Comparison of ENCODE assay signal across 17 cellular contexts in the genomic region with DNA sequence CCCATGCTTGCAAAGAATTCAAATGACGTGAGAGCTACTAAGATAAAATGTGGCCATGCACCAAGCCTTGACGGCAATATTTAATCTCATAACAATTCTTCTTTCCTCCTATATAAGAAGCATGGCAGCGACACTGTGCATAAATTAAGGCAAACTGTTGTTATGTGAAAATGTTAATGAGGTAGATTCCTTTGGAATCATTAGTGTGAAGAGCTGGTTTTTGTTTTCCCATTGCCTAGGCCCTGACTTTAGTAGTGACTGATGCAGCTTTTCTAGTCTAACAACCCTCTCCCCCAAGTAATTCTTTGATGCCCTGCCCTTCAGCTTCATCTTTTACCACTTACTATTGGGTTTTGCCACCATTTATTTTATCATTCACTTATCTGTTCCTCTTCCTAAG. TPM values are rescaled to one million over a fixed set of nuclear protein-coding genes. Genes with fewer than 3 reads are reported as not detected.
DNase-seq lines count a peak whose midpoint lies in the region; ATAC-seq and TF ChIP-seq lines count a peak whose summit lies in the region.
"Had no signal": no experiment of that assay in that cellular context is flagged by ENCODE, and none has a peak within 500 bp of the region (broad histone marks: within the 10 kb centered on the region; RNA-seq: fewer than 3 reads in every experiment).

No MANE protein-coding gene starts in this region.

- no peak overlapping the region for H3K4me3 ChIP-seq in CD4-positive, CD25-positive, alpha-beta regulatory T cell (ENCODE audit: low read depth, low read length)
- H3K4me3 ChIP-seq in iPS-20b (ENCODE audit: low read length), result peak overlapping the region; percentile 41; the same call in 1 of the 2 replicates
- H3K4me3 ChIP-seq: K562 had no signal

- TF ChIP-seq CTCF in WTC11 (IDR thresholded peaks at IDR 0.05), result no peak

- no peaks in the 10 kb centered on the region for H3K27me3 Mint-ChIP-seq in CD4-positive, CD25-positive, alpha-beta regulatory T cell
- peaks cover 24% of the 10 kb centered on the region for H3K27me3 Mint-ChIP-seq in WTC11 (ENCODE audit: low read depth)

- no peaks in the 10 kb centered on the region for H3K27me3 ChIP-seq in CD4-positive, CD25-positive, alpha-beta regulatory T cell (ENCODE audit: control insufficient read depth, insufficient read depth, low read length)
- no peaks in the 10 kb centered on the region for H3K27me3 ChIP-seq in iPS-20b (ENCODE audit: insufficient read depth, low read length)

- no peaks in the 10 kb centered on the region for H3K4me1 ChIP-seq in CD4-positive, CD25-positive, alpha-beta regulatory T cell (ENCODE audit: control insufficient read depth, insufficient read depth, low read length, poor library complexity, severe bottlenecking)
- H3K4me1 ChIP-seq in iPS-20b (ENCODE audit: insufficient read depth, low read length), result peaks cover 35% of the 10 kb centered on the region; the same call in 1 of the 2 replicates

- 0 out of 2 replicates have a peak overlapping the region, but pooled peaks have one; percentile 23 for H3K9ac ChIP-seq in iPS-20b (ENCODE audit: low read depth, low read length)

- H3K27ac Mint-ChIP-seq in CD4-positive, CD25-positive, alpha-beta regulatory T cell, result peak overlapping the region in 2 of 3 donors; percentile 2 to 11
- peak overlapping the region; percentile 86 for H3K27ac Mint-ChIP-seq in WTC11

- no peaks in the 10 kb centered on the region for H3K9me3 Mint-ChIP-seq in CD4-positive, CD25-positive, alpha-beta regulatory T cell
- no peaks in the 10 kb centered on the region for H3K9me3 Mint-ChIP-seq in WTC11

- H3K36me3 Mint-ChIP-seq in CD4-positive, CD25-positive, alpha-beta regulatory T cell, result peaks cover 16% of the 10 kb centered on the region
- H3K36me3 Mint-ChIP-seq in WTC11, result peaks cover 30% of the 10 kb centered on the region

- no peak overlapping the region for H3K4me3 Mint-ChIP-seq in CD4-positive, CD25-positive, alpha-beta regulatory T cell
- 0 out of 2 replicates have a peak overlapping the region, but pooled peaks have one; percentile 5 for H3K4me3 Mint-ChIP-seq in WTC11

- peaks cover 0 to 12% (median 4%) of the 10 kb centered on the region in 4 donors for H3K4me1 Mint-ChIP-seq in CD4-positive, CD25-positive, alpha-beta regulatory T cell
- peaks cover 46% of the 10 kb centered on the region for H3K4me1 Mint-ChIP-seq in WTC11

- H3K9me3 ChIP-seq in CD4-positive, CD25-positive, alpha-beta regulatory T cell (ENCODE audit: control insufficient read depth in 2 of 2, low read length in 2 of 2), result no peaks in the 10 kb centered on the region
- H3K9me3 ChIP-seq in iPS-20b (ENCODE audit: insufficient read depth, low read depth, low read length), result no peaks in the 10 kb centered on the region

- CTCF ChIA-PET in WTC11 (lab: Charles Lee), result interaction anchor here (0.5 to 1.1 kb wide), 3 partner anchors 11 to 158 kb away, joined by 3 to 7 read pairs (median 5); a partner anchor contains a TSS

- H3K36me3 ChIP-seq in CD4-positive, CD25-positive, alpha-beta regulatory T cell (ENCODE audit: control insufficient read depth, insufficient read depth, low read length), result peaks cover 31% of the 10 kb centered on the region
- H3K36me3 ChIP-seq in iPS-20b (ENCODE audit: insufficient read depth, low read depth, low read length), result peaks cover 37% of the 10 kb centered on the region

- POLR2A ChIA-PET in WTC11 (lab: Charles Lee), result interaction anchor here (0.8 to 2.3 kb wide), 2 partner anchors 10 to 332 kb away, joined by 3 to 10 read pairs; a partner anchor contains a TSS

- H3K27ac ChIP-seq in CD4-positive, CD25-positive, alpha-beta regulatory T cell (ENCODE audit: insufficient read depth, low read length, poor library complexity, severe bottlenecking), result no peak overlapping the region
- H3K27ac ChIP-seq in iPS-20b (ENCODE audit: low read length), result no peak overlapping the region
- H3K27ac ChIP-seq: C4-2B had no signal

- DNase-seq in CD4-positive, CD25-positive, alpha-beta regulatory T cell, result no peak
- peak; percentile 28 for DNase-seq in ELF-1 (ENCODE audit: low read depth, low spot score)
- DNase-seq in WTC11 (ENCODE audit: low spot score), result no peak
- no peak for DNase-seq in T-helper 9 cell
- DNase-seq in activated CD4-positive, alpha-beta T cell treated with anti-CD3 and anti-CD28 coated beads, Interleukin-2, amount 50 U/mL, for 48 hours, result no peak
- DNase-seq in NCI-H146 treated with DMSO at 0.1 percent for 48 hours (lab: John Stamatoyannopoulos, UW; ENCODE audit: unreplicated experiment), result no peak
- DNase-seq: ACHN, DND-41, HCEC 1CT, NCI-H1092 treated with DMSO at 0.1 percent for 48 hours, NCI-H1694, NCI-H2081 treated with DMSO at 0.1 percent for 48 hours, NCI-H748 treated with DMSO at 0.1 percent for 48 hours had no signal

- no peak for ATAC-seq in CD4-positive, CD25-positive, alpha-beta regulatory T cell (ENCODE audit: low read depth in 2 of 2)
- ATAC-seq in WTC11, result peak; percentile 70
- ATAC-seq: Right ventricle myocardium inferior had no signal

TF ChIP-seq in WTC11, 78 proteins besides CTCF, POLR2A, EP300 and RAD21:
- TF ChIP-seq ELF4 (CRISPR knock-in tag; IDR thresholded peaks at IDR 0.05; ENCODE audit: low read depth) (no peak), ZNF317 (CRISPR knock-in tag; IDR thresholded peaks at IDR 0.05; ENCODE audit: borderline replicate concordance, low read depth) (no peak), PRRX2 (CRISPR knock-in tag; IDR thresholded peaks at IDR 0.05) (no peak), EMX1 (CRISPR knock-in tag; IDR thresholded peaks at IDR 0.05) (no peak)
- TF ChIP-seq, protein P1, sequence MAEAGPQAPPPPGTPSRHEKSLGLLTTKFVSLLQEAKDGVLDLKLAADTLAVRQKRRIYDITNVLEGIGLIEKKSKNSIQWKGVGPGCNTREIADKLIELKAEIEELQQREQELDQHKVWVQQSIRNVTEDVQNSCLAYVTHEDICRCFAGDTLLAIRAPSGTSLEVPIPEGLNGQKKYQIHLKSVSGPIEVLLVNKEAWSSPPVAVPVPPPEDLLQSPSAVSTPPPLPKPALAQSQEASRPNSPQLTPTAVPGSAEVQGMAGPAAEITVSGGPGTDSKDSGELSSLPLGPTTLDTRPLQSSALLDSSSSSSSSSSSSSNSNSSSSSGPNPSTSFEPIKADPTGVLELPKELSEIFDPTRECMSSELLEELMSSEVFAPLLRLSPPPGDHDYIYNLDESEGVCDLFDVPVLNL (CRISPR knock-in tag; IDR thresholded peaks at IDR 0.05; ENCODE audit: borderline replicate concordance, low read depth), result no peak
- TF ChIP-seq, protein P2, sequence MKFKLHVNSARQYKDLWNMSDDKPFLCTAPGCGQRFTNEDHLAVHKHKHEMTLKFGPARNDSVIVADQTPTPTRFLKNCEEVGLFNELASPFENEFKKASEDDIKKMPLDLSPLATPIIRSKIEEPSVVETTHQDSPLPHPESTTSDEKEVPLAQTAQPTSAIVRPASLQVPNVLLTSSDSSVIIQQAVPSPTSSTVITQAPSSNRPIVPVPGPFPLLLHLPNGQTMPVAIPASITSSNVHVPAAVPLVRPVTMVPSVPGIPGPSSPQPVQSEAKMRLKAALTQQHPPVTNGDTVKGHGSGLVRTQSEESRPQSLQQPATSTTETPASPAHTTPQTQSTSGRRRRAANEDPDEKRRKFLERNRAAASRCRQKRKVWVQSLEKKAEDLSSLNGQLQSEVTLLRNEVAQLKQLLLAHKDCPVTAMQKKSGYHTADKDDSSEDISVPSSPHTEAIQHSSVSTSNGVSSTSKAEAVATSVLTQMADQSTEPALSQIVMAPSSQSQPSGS (CRISPR knock-in tag; IDR thresholded peaks at IDR 0.05; ENCODE audit: borderline replicate concordance, low read depth), result no peak
- TF ChIP-seq, protein P3, sequence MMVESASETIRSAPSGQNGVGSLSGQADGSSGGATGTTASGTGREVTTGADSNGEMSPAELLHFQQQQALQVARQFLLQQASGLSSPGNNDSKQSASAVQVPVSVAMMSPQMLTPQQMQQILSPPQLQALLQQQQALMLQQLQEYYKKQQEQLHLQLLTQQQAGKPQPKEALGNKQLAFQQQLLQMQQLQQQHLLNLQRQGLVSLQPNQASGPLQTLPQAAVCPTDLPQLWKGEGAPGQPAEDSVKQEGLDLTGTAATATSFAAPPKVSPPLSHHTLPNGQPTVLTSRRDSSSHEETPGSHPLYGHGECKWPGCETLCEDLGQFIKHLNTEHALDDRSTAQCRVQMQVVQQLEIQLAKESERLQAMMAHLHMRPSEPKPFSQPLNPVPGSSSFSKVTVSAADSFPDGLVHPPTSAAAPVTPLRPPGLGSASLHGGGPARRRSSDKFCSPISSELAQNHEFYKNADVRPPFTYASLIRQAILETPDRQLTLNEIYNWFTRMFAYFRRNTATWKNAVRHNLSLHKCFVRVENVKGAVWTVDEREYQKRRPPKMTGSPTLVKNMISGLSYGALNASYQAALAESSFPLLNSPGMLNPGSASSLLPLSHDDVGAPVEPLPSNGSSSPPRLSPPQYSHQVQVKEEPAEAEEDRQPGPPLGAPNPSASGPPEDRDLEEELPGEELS (CRISPR knock-in tag; IDR thresholded peaks at IDR 0.05), result no peak

RNA-seq across cellular contexts. Expression of a gene that starts 10.6 kb away (rescaled TPM):
- total RNA-seq in CD4-positive, CD25-positive, alpha-beta regulatory T cell, result 44.0 TPM
- 10 to 100 TPM; 36.6 to 47.5 (median 43.6) TPM for polyA plus RNA-seq in CD4-positive, CD25-positive, alpha-beta regulatory T cell
- total RNA-seq in WTC11 (2021), result 26.6 to 31.6 TPM (median 27.2 TPM) in 3 replicates
